35 cellular contexts compared by ENCODE assay signal in genomic region chr15:97672586-97672985, GRCh38.
"Had no signal": no experiment of that assay in that cellular context is flagged by ENCODE, and none has a peak within 500 bp of the region (broad histone marks: within the 10 kb centered on the region; RNA-seq: fewer than 3 reads in every experiment).

No MANE protein-coding gene starts in this region.

- H3K36me3 Mint-ChIP-seq: activated CD4-positive, alpha-beta memory T cell treated with anti-CD3 and anti-CD28 coated beads for 36 hours; activated naive CD4-positive, alpha-beta T cell treated with anti-CD3 and anti-CD28 coated beads, Interleukin-2, amount 50 U/mL, for 72 hours; activated naive CD8-positive, alpha-beta T cell treated with anti-CD3 and anti-CD28 coated beads for 36 hours had no signal

- H3K27me3 Mint-ChIP-seq: activated B cell treated with CpG ODN at 0.5 μM for 24 hours; activated CD4-positive, alpha-beta memory T cell treated with anti-CD3 and anti-CD28 coated beads for 36 hours; activated CD4-positive, alpha-beta T cell treated with anti-CD3 and anti-CD28 coated beads, Interleukin-2, amount 10 ng/mL, durations not matched to agents 24 days and 14 days; activated CD8-positive, alpha-beta T cell treated with anti-CD3 and anti-CD28 coated beads for 36 hours; activated naive CD8-positive, alpha-beta T cell treated with anti-CD3 and anti-CD28 coated beads for 36 hours; activated T-helper 17 cell treated with anti-CD3 and anti-CD28 coated beads, Interleukin-2, amount 50 U/mL, for 72 hours had no signal

- H3K9me3 Mint-ChIP-seq: activated CD4-positive, alpha-beta T cell treated with anti-CD3 and anti-CD28 coated beads, Interleukin-2, amount 10 ng/mL, durations not matched to agents 24 days and 14 days; activated CD8-positive, alpha-beta T cell treated with anti-CD3 and anti-CD28 coated beads for 36 hours; activated naive CD4-positive, alpha-beta T cell treated with anti-CD3 and anti-CD28 coated beads for 36 hours had no signal

- H3K4me1 ChIP-seq: adrenal gland, body of pancreas, breast epithelium had no signal

- H3K4me3 ChIP-seq: adrenal gland, body of pancreas, breast epithelium had no signal

- ATAC-seq: activated CD8-positive, alpha-beta T cell treated with anti-CD3 and anti-CD28 coated beads for 36 hours; activated naive CD4-positive, alpha-beta T cell treated with anti-CD3 and anti-CD28 coated beads, Interleukin-2, amount 50 U/mL, for 72 hours; activated T-cell treated with anti-CD3 and anti-CD28 coated beads, Interleukin-2, amount 50 U/mL, for 4 hours; activated T-cell treated with anti-CD3 and anti-CD28 coated beads, Interleukin-2, amount 50 U/mL, for 72 hours; activated T-helper 17 cell treated with anti-CD3 and anti-CD28 coated beads, Interleukin-2, amount 50 U/mL, for 72 hours; body of pancreas had no signal

- H3K9me3 ChIP-seq: adrenal gland, body of pancreas, breast epithelium had no signal

- H3K27me3 ChIP-seq: adrenal gland, body of pancreas, brain microvascular endothelial cell, breast epithelium had no signal

- DNase-seq: activated B cell treated with CpG ODN at 0.5 μM for 24 hours; activated CD4-positive, alpha-beta memory T cell treated with anti-CD3 and anti-CD28 coated beads for 36 hours; activated CD4-positive, alpha-beta T cell treated with anti-CD3 and anti-CD28 coated beads for 4 hours; activated CD4-positive, alpha-beta T cell treated with anti-CD3 and anti-CD28 coated beads, Interleukin-2, amount 10 ng/mL, durations not matched to agents 24 days and 14 days; activated CD4-positive, alpha-beta T cell treated with anti-CD3 and anti-CD28 coated beads, Interleukin-2, amount 50 U/mL, for 1 hour; activated CD4-positive, alpha-beta T cell treated with anti-CD3 and anti-CD28 coated beads, Interleukin-2, amount 50 U/mL, for 4 hours; activated CD4-positive, CD25-positive, alpha-beta regulatory T cell treated with anti-CD3 and anti-CD28 coated beads, Interleukin-2, amount 50 U/mL, for 72 hours; activated CD8-positive, alpha-beta memory T cell treated with anti-CD3 and anti-CD28 coated beads, Interleukin-2, amount 50 U/mL, for 4 hours; activated CD8-positive, alpha-beta T cell treated with anti-CD3 and anti-CD28 coated beads for 36 hours; activated effector memory CD4-positive, alpha-beta T cell treated with anti-CD3 and anti-CD28 coated beads, Interleukin-2, amount 50 U/mL, for 16 hours; activated gamma-delta T cell treated with Interleukin-2 at 50 U/mL for 16 hours; activated naive CD4-positive, alpha-beta T cell; activated naive CD4-positive, alpha-beta T cell treated with anti-CD3 and anti-CD28 coated beads for 36 hours; activated naive CD4-positive, alpha-beta T cell treated with anti-CD3 and anti-CD28 coated beads, Interleukin-2, amount 50 U/mL, for 16 hours; activated naive CD8-positive, alpha-beta T cell treated with anti-CD3 and anti-CD28 coated beads for 36 hours; activated T-cell treated with anti-CD3 and anti-CD28 coated beads for 4 hours; activated T-cell treated with anti-CD3 and anti-CD28 coated beads, Interleukin-2, amount 50 U/mL, for 1 hour; activated T-cell treated with anti-CD3 and anti-CD28 coated beads, Interleukin-2, amount 50 U/mL, for 4 hours; activated T-cell treated with anti-CD3 and anti-CD28 coated beads, Interleukin-2, amount 50 U/mL, for 72 hours; adrenal gland; amniotic stem cell; aorta; body of pancreas; brain microvascular endothelial cell; central memory CD4-positive, alpha-beta T cell; T-helper 1 cell; T-helper 2 cell; T-helper 9 cell had no signal

- H3K4me3 Mint-ChIP-seq: activated B cell treated with CpG ODN at 0.5 μM for 24 hours; activated CD4-positive, alpha-beta memory T cell treated with anti-CD3 and anti-CD28 coated beads for 36 hours; activated CD4-positive, alpha-beta T cell treated with anti-CD3 and anti-CD28 coated beads, Interleukin-2, amount 10 ng/mL, durations not matched to agents 24 days and 14 days; activated CD8-positive, alpha-beta T cell treated with anti-CD3 and anti-CD28 coated beads for 36 hours; activated naive CD4-positive, alpha-beta T cell treated with anti-CD3 and anti-CD28 coated beads for 36 hours; activated naive CD8-positive, alpha-beta T cell treated with anti-CD3 and anti-CD28 coated beads for 36 hours; activated T-cell treated with anti-CD3 and anti-CD28 coated beads, Interleukin-2, amount 50 U/mL, for 4 hours; activated T-cell treated with anti-CD3 and anti-CD28 coated beads, Interleukin-2, amount 50 U/mL, for 72 hours; activated T-helper 1 cell treated with anti-CD3 and anti-CD28 coated beads, Interleukin-12 subunit alpha, Interleukin-12 subunit beta, Interleukin-2, Interleukin-4 antibody, amounts not matched to agents 30 ng/mL and 10 ng/mL and 1 ng/mL, durations not matched to agents 14 hours and 24 hours and 36 hours; activated T-helper 17 cell treated with anti-CD3 and anti-CD28 coated beads, Interleukin-2, amount 50 U/mL, for 72 hours; T-helper 1 cell treated with Interleukin-12 subunit alpha and Interleukin-12 subunit beta and Interleukin-4 antibody, amounts not matched to agents 30 μg/mL and 1 μg/mL, for 36 hours; T-helper 2 cell treated with Interferon-gamma antibody and Interleukin-4, amounts not matched to agents 5 μg/mL and 100 μg/mL, for 36 hours had no signal

- H3K27ac ChIP-seq: adrenal gland, body of pancreas, brain microvascular endothelial cell, breast epithelium, VCaP had no signal

- H3K4me1 Mint-ChIP-seq: activated B cell treated with CpG ODN at 0.5 μM for 24 hours; activated CD4-positive, alpha-beta T cell treated with anti-CD3 and anti-CD28 coated beads, Interleukin-2, amount 10 ng/mL, durations not matched to agents 24 days and 14 days; activated naive CD8-positive, alpha-beta T cell treated with anti-CD3 and anti-CD28 coated beads for 36 hours; activated T-helper 17 cell treated with anti-CD3 and anti-CD28 coated beads, Interleukin-2, amount 50 U/mL, for 72 hours had no signal

- H3K36me3 ChIP-seq: adrenal gland, brain microvascular endothelial cell, breast epithelium had no signal

- H3K27ac Mint-ChIP-seq: activated B cell treated with CpG ODN at 0.5 μM for 24 hours; activated CD4-positive, alpha-beta memory T cell treated with anti-CD3 and anti-CD28 coated beads for 36 hours; activated CD4-positive, alpha-beta T cell treated with anti-CD3 and anti-CD28 coated beads, Interleukin-2, amount 10 ng/mL, durations not matched to agents 24 days and 14 days; activated CD8-positive, alpha-beta T cell treated with anti-CD3 and anti-CD28 coated beads for 36 hours; activated naive CD4-positive, alpha-beta T cell treated with anti-CD3 and anti-CD28 coated beads for 36 hours; activated naive CD4-positive, alpha-beta T cell treated with anti-CD3 and anti-CD28 coated beads, Interleukin-2, amount 50 U/mL, for 72 hours; activated naive CD8-positive, alpha-beta T cell treated with anti-CD3 and anti-CD28 coated beads for 36 hours; activated T-cell treated with anti-CD3 and anti-CD28 coated beads, Interleukin-2, amount 50 U/mL, for 72 hours; activated T-helper 1 cell treated with anti-CD3 and anti-CD28 coated beads, Interleukin-12 subunit alpha, Interleukin-12 subunit beta, Interleukin-2, Interleukin-4 antibody, amounts not matched to agents 30 ng/mL and 10 ng/mL and 1 ng/mL, durations not matched to agents 14 hours and 24 hours and 36 hours; activated T-helper 17 cell treated with anti-CD3 and anti-CD28 coated beads, Interleukin-2, amount 50 U/mL, for 72 hours; T-helper 1 cell treated with Interleukin-12 subunit alpha and Interleukin-12 subunit beta and Interleukin-4 antibody, amounts not matched to agents 30 μg/mL and 1 μg/mL, for 36 hours; T-helper 2 cell treated with Interferon-gamma antibody and Interleukin-4, amounts not matched to agents 5 μg/mL and 100 μg/mL, for 36 hours had no signal
